21 cellular contexts compared by ENCODE assay signal in genomic region chr9:6870650-6871477, GRCh38.
DNase-seq lines count a peak whose midpoint lies in the region; ATAC-seq lines count a peak whose summit lies in the region.
"Had no signal": no experiment of that assay in that cellular context is flagged by ENCODE, and none has a peak within 500 bp of the region (broad histone marks: within the 10 kb centered on the region; RNA-seq: fewer than 3 reads in every experiment).

No MANE protein-coding gene starts in this region.

- H3K4me1 Mint-ChIP-seq in memory B cell: peaks cover 38% of the 10 kb centered on the region

- no peak for ATAC-seq in memory B cell (ENCODE audit: low read depth)
- ATAC-seq: HCT116 had no signal

- peak overlapping the region; percentile 66 for H3K27ac ChIP-seq in epithelial cell of prostate
- H3K27ac ChIP-seq: BLaER1 had no signal

- peaks cover 17% of the 10 kb centered on the region for H3K4me1 ChIP-seq in adipocyte (ENCODE audit: control insufficient read depth, insufficient read depth, low read length)
- H3K4me1 ChIP-seq: BLaER1 had no signal

- H3K9ac ChIP-seq in adipocyte (ENCODE audit: low read length): no peak overlapping the region
- H3K9ac ChIP-seq: BLaER1 had no signal

- peaks cover 36% of the 10 kb centered on the region for H3K36me3 Mint-ChIP-seq in memory B cell

- H3K9me3 Mint-ChIP-seq in memory B cell: no peaks in the 10 kb centered on the region
- H3K9me3 Mint-ChIP-seq: activated naive CD8-positive, alpha-beta T cell treated with anti-CD3 and anti-CD28 coated beads, Interleukin-2, amount 10 ng/mL, durations not matched to agents 7 days and 5 days had no signal

- peak overlapping the region; percentile 16 for H3K27ac Mint-ChIP-seq in memory B cell

- H3K4me3 ChIP-seq in adipocyte (ENCODE audit: low read length): no peak overlapping the region
- H3K4me3 ChIP-seq: BLaER1 had no signal

- in situ Hi-C loops in G401 (cut with HindIII; ENCODE audit: low sequenced_read_pairs): no loop called here

- no peak overlapping the region for H3K4me3 Mint-ChIP-seq in memory B cell

- no peaks in the 10 kb centered on the region for H3K36me3 ChIP-seq in adipocyte (ENCODE audit: control insufficient read depth, insufficient read depth, low read length, severe bottlenecking)

- H3K27me3 ChIP-seq in adipocyte (replicated peaks; ENCODE audit: control insufficient read depth, insufficient read depth, low read length): no peaks in the 10 kb centered on the region
- H3K27me3 ChIP-seq: BLaER1 had no signal

- H3K27me3 Mint-ChIP-seq in memory B cell: no peaks in the 10 kb centered on the region
- H3K27me3 Mint-ChIP-seq: activated naive CD8-positive, alpha-beta T cell treated with anti-CD3 and anti-CD28 coated beads, Interleukin-2, amount 10 ng/mL, durations not matched to agents 7 days and 5 days had no signal

- H3K9me3 ChIP-seq in adipocyte (ENCODE audit: control insufficient read depth, low read length): no peaks in the 10 kb centered on the region

- peak; percentile 65 for DNase-seq in G401 (ENCODE audit: low spot score)
- peak; percentile 14 for DNase-seq in adipocyte (ENCODE audit: low read depth)
- DNase-seq in epithelial cell of prostate (ENCODE audit: low read depth, low spot score): no peak
- no peak for DNase-seq in memory B cell (ENCODE audit: low spot score in 2 of 2)
- DNase-seq in NCI-H1092 treated with DMSO at 0.1 percent for 48 hours (lab: John Stamatoyannopoulos, UW): no peak
- DNase-seq in H4 (ENCODE audit: low spot score): no peak
- DNase-seq in activated CD4-positive, alpha-beta T cell treated with anti-CD3 and anti-CD28 coated beads, Interleukin-2, amount 50 U/mL, for 1 hour: no peak
- no peak for DNase-seq in DMS53 treated with DMSO at 0.1 percent for 48 hours (lab: John Stamatoyannopoulos, UW; ENCODE audit: unreplicated experiment)
- DNase-seq: activated CD4-positive, alpha-beta T cell treated with anti-CD3 and anti-CD28 coated beads, Interleukin-2, amount 50 U/mL, for 4 hours; activated CD8-positive, alpha-beta memory T cell treated with anti-CD3 and anti-CD28 coated beads, Interleukin-2, amount 50 U/mL, for 48 hours; activated naive CD8-positive, alpha-beta T cell treated with anti-CD3 and anti-CD28 coated beads, Interleukin-2, amount 10 ng/mL, durations not matched to agents 7 days and 5 days; effector memory CD4-positive, alpha-beta T cell; kidney glomerular epithelial cell; NCI-H1417; NCI-H446; occipital lobe; stimulated activated CD4-positive, alpha-beta T cell treated with anti-CD3 and anti-CD28 coated beads, Interleukin-4, amount 100 ng/mL, for 1 hour; stimulated activated naive CD4-positive, alpha-beta T cell; T-helper 9 cell had no signal

Comparison
In these comparisons a context has a peak if more than half of its experiments do, and no peak if none do; other contexts are left out.
1. DNase-seq: peak in G401 (single experiment) and adipocyte (single experiment); none in epithelial cell of prostate (single experiment), memory B cell (0 of 2), NCI-H1092 treated with DMSO at 0.1 percent for 48 hours (single experiment), H4 (single experiment), activated CD4-positive, alpha-beta T cell treated with anti-CD3 and anti-CD28 coated beads, Interleukin-2, amount 50 U/mL, for 1 hour (single experiment) and DMS53 treated with DMSO at 0.1 percent for 48 hours (single experiment).